11 cellular contexts compared by ENCODE assay signal in the genomic region with DNA sequence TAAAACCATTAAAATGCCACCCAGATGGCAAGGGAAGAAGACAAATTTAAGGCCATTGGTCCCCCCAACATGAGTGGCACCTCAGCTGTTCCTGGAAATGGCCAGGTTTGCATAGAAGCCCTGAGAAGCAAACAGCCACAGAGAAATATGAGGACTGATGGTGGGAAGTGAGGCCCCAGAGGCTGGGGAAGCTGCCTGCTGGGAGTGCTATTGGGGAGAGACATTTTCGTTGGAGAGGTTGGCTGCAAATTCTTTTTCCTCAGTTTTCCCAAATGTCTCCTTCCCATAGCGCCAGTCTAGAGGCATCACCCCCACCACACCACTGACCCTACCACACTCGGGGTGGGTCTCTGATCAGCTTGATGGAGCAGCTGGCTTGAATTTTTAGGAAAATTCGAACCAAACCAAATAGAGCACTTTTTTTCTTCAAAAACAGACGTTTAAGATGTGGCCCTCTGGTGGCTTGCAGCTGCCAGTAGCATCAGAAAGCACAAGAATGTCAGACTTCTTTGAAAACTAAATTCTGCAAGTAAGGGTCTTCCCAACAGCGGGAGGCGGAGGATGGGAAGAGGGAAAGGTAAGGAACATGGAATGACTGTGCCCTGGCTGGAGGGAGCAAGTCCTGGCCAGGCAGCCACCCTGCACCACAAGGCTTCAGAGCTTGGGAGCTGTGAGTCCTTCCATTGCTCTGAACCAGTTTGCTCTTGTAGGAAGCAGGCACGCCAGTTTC. TPM values are rescaled to one million over a fixed set of nuclear protein-coding genes. Genes with fewer than 3 reads are reported as not detected.
DNase-seq lines count a peak whose midpoint lies in the region; ATAC-seq and TF ChIP-seq lines count a peak whose summit lies in the region.
"Had no signal": no experiment of that assay in that cellular context is flagged by ENCODE, and none has a peak within 500 bp of the region (broad histone marks: within the 10 kb centered on the region; RNA-seq: fewer than 3 reads in every experiment).

No MANE protein-coding gene starts in this region.

- peaks cover 52% of the 10 kb centered on the region for H3K4me1 Mint-ChIP-seq in HFFc6 (ENCODE audit: low read depth)

- H3K4me3 Mint-ChIP-seq in HFFc6 = no peak overlapping the region
- H3K4me3 Mint-ChIP-seq: activated naive CD8-positive, alpha-beta T cell treated with anti-CD3 and anti-CD28 coated beads, Interleukin-2, amount 10 ng/mL, durations not matched to agents 7 days and 5 days; T-cell had no signal

- H3K9me3 ChIP-seq in adipocyte (ENCODE audit: control insufficient read depth, low read length) = no peaks in the 10 kb centered on the region

- no peaks in the 10 kb centered on the region for H3K36me3 ChIP-seq in adipocyte (ENCODE audit: control insufficient read depth, insufficient read depth, low read length, severe bottlenecking)
- H3K36me3 ChIP-seq in kidney epithelial cell (ENCODE audit: control insufficient read depth, insufficient read depth, low read length) = no peaks in the 10 kb centered on the region

- peaks cover 25% of the 10 kb centered on the region for H3K4me1 ChIP-seq in adipocyte (ENCODE audit: control insufficient read depth, insufficient read depth, low read length)

- H3K9me3 Mint-ChIP-seq in HFFc6 = no peaks in the 10 kb centered on the region
- H3K9me3 Mint-ChIP-seq: T-cell had no signal

- H3K27me3 ChIP-seq in adipocyte (replicated peaks; ENCODE audit: control insufficient read depth, insufficient read depth, low read length) = no peaks in the 10 kb centered on the region
- no peaks in the 10 kb centered on the region for H3K27me3 ChIP-seq in kidney epithelial cell (ENCODE audit: control insufficient read depth, insufficient read depth, low read length)

- DNase-seq in AG10803 (ENCODE audit: low read depth) = peak; percentile 43
- DNase-seq in HFFc6 = no peak
- DNase-seq in adipocyte (ENCODE audit: low read depth) = peak; percentile 70
- no peak for DNase-seq in kidney epithelial cell (ENCODE audit: low read depth)
- no peak for DNase-seq in SK-N-DZ (ENCODE audit: low spot score)
- no peak for DNase-seq in DMS53 treated with DMSO at 0.1 percent for 48 hours (lab: John Stamatoyannopoulos, UW; ENCODE audit: unreplicated experiment)
- DNase-seq: activated naive CD8-positive, alpha-beta T cell treated with anti-CD3 and anti-CD28 coated beads, Interleukin-2, amount 10 ng/mL, durations not matched to agents 7 days and 5 days; stimulated activated naive CD4-positive, alpha-beta T cell treated with Interleukin-2 at 50 U/mL for 16 hours; T-cell had no signal

- ATAC-seq in GM21515 (IDR thresholded peaks at IDR 0.05; ENCODE audit: unreplicated experiment) (no peak), GM18907 (IDR thresholded peaks at IDR 0.05; ENCODE audit: unreplicated experiment) (no peak)
- ATAC-seq: T-cell had no signal

- H3K9ac ChIP-seq in adipocyte (ENCODE audit: low read length) = no peak overlapping the region

- H3K36me3 Mint-ChIP-seq in HFFc6 (ENCODE audit: low read depth) = no peaks in the 10 kb centered on the region
- H3K36me3 Mint-ChIP-seq: T-cell had no signal

- no peaks in the 10 kb centered on the region; the same call in 1 of the 2 replicates for H3K27me3 Mint-ChIP-seq in HFFc6 (ENCODE audit: insufficient read depth)
- H3K27me3 Mint-ChIP-seq: activated naive CD8-positive, alpha-beta T cell treated with anti-CD3 and anti-CD28 coated beads, Interleukin-2, amount 10 ng/mL, durations not matched to agents 7 days and 5 days; T-cell had no signal

- no peak overlapping the region for H3K27ac Mint-ChIP-seq in HFFc6
- H3K27ac Mint-ChIP-seq: activated naive CD8-positive, alpha-beta T cell treated with anti-CD3 and anti-CD28 coated beads, Interleukin-2, amount 10 ng/mL, durations not matched to agents 7 days and 5 days; T-cell had no signal

- H3K4me3 ChIP-seq in AG10803 (ENCODE audit: low read length) (no peak overlapping the region), adipocyte (ENCODE audit: low read length) (no peak overlapping the region), kidney epithelial cell (ENCODE audit: low read depth, low read length) (no peak overlapping the region)

- TF ChIP-seq CTCF in AG10803 (conservative IDR thresholded peaks at IDR 0.05; ENCODE audit: low read length) = peak; percentile 70
- TF ChIP-seq CTCF in HFFc6 (IDR thresholded peaks at IDR 0.05) = peak; percentile 79
- TF ChIP-seq CTCF in kidney epithelial cell (IDR thresholded peaks at IDR 0.05; ENCODE audit: insufficient read depth, low read length, poor library complexity, severe bottlenecking) = peak; percentile 62

RNA-seq across cellular contexts. Expression of a gene that starts 13.2 kb away (rescaled TPM):
- total RNA-seq in HFFc6 (2021; fragmentation: NEBNext Ultra II Directional; extraction: Animal tissue kit (Norgen Biotek cat#: 25700)) = not detected
- 0.08 TPM in 1 of 2 replicates, not detected in the other for total RNA-seq in kidney epithelial cell
- polyA plus RNA-seq in SK-N-DZ (2014; cell fraction: cytosol; rRNA removed) = 0.13 and 0.48 TPM in 2 replicates
- polyA plus RNA-seq in SK-N-DZ (2014; cell fraction: nucleus; rRNA removed) = 0.79 and 0.84 TPM in 2 replicates
- total RNA-seq: activated naive CD8-positive, alpha-beta T cell treated with anti-CD3 and anti-CD28 coated beads, Interleukin-2, amount 10 ng/mL, durations not matched to agents 7 days and 5 days had no signal

Comparison
In these comparisons a context has a peak if more than half of its experiments do, and no peak if none do; other contexts are left out.
1. DNase-seq: peak in AG10803 (single experiment) and adipocyte (single experiment); none in HFFc6 (single experiment), kidney epithelial cell (single experiment), SK-N-DZ (single experiment) and DMS53 treated with DMSO at 0.1 percent for 48 hours (single experiment).
2. Peak in every context shown above with its lines, with median percentiles within 50 percentile points of each other: CTCF ChIP-seq.